11 cellular contexts compared by ENCODE assay signal in genomic region chrX:119417842-119418241, GRCh38. TPM values are rescaled to one million over a fixed set of nuclear protein-coding genes. Genes with fewer than 3 reads are reported as not detected.
DNase-seq lines count a peak whose midpoint lies in the region; ATAC-seq, FAIRE-seq and TF ChIP-seq lines count a peak whose summit lies in the region.
"Had no signal": no experiment of that assay in that cellular context is flagged by ENCODE, and none has a peak within 500 bp of the region (broad histone marks: within the 10 kb centered on the region; RNA-seq: fewer than 3 reads in every experiment).

No MANE protein-coding gene starts in this region.

- H3K27me3 ChIP-seq in Panc1 (ENCODE audit: control insufficient read depth, insufficient read depth, low read length) = no peaks in the 10 kb centered on the region
- no peaks in the 10 kb centered on the region for H3K27me3 ChIP-seq in tibial nerve

- ATAC-seq in Panc1 = peak; percentile 80

- POLR2A ChIA-PET in Panc1 (lab: Charles Lee) = interaction anchor here (0.7 kb wide), 1 partner anchor 9 kb away, joined by 5 read pairs; no protein-coding TSS in a partner anchor

- no peak for TF ChIP-seq POLR2A in GM12892 (IDR thresholded peaks at IDR 0.05; ENCODE audit: low read depth, low read length)
- no peak for TF ChIP-seq POLR2A in tibial nerve (IDR thresholded peaks at IDR 0.05)

- in situ Hi-C loops in Panc1 (cut with HindIII; ENCODE audit: low pct_unique_long_range_greater_than_20kb, low sequenced_read_pairs) = no loop called here

- CTCF ChIA-PET in Panc1 (lab: Charles Lee) = interaction anchor here (0.8 kb wide), 1 partner anchor 94 kb away, joined by 3 read pairs; no protein-coding TSS in a partner anchor

- DNase-seq in AML-193 (lab: John Stamatoyannopoulos, UW) (peak; percentile 15 to 27), GM12892 (ENCODE audit: insufficient read length) (no peak), Panc1 (ENCODE audit: low read depth, low spot score) (no peak), fibroblast of villous mesenchyme (ENCODE audit: low read depth) (no peak), DMS114 treated with DMSO at 0.1 percent for 48 hours (lab: John Stamatoyannopoulos, UW; ENCODE audit: unreplicated experiment) (no peak), NOMO-1 (lab: John Stamatoyannopoulos, UW; ENCODE audit: unreplicated experiment in 2 of 2) (no peak), tibial nerve (ENCODE audit: low spot score in 2 of 2) (no peak), NCI-H1436 treated with DMSO at 0.1 percent for 48 hours (lab: John Stamatoyannopoulos, UW) (no peak)
- DNase-seq: activated naive CD4-positive, alpha-beta T cell treated with Interleukin-2 at 50 U/mL for 16 hours had no signal

- no peaks in the 10 kb centered on the region for H3K4me1 ChIP-seq in Panc1 (ENCODE audit: control insufficient read depth, insufficient read depth, low read length)
- H3K4me1 ChIP-seq in tibial nerve = no peaks in the 10 kb centered on the region

- intact Hi-C loops in Panc1 (cut with micrococcal nuclease; ENCODE audit: unreplicated experiment) = no loop called here

- H3K27ac ChIP-seq in Panc1 (ENCODE audit: low read length) (no peak overlapping the region), tibial nerve (no peak overlapping the region)

- TF ChIP-seq CTCF in Panc1 (IDR thresholded peaks at IDR 0.05) (peak; percentile 22), fibroblast of villous mesenchyme (IDR thresholded peaks at IDR 0.05; ENCODE audit: insufficient read depth, low read depth, low read length) (peak; percentile 19), tibial nerve (IDR thresholded peaks at IDR 0.05) (no peak)

- H3K9me3 ChIP-seq in Panc1 (ENCODE audit: control insufficient read depth, insufficient read depth, low read depth, low read length) (no peaks in the 10 kb centered on the region), tibial nerve (no peaks in the 10 kb centered on the region)

- 43 to 48% methylated on average over 1 of the region's 1 CpG for WGBS in tibial nerve, 2 donors

- TSS peak; percentile 18 for BruUV-seq in Panc1 (replicated peaks; lab: Mats Ljungman, UMichigan)

- peak; percentile 27 for FAIRE-seq in GM12892 (lab: Jason Lieb, UNC)
- FAIRE-seq: endothelial cell of umbilical vein, TTC549 had no signal

- TF ChIP-seq EP300 in tibial nerve (IDR thresholded peaks at IDR 0.05) = no peak

- H3K36me3 ChIP-seq in Panc1 (ENCODE audit: control insufficient read depth, insufficient read depth, low read length) = no peaks in the 10 kb centered on the region
- peaks cover 0 to 3% (median 0%) of the 10 kb centered on the region in 3 donors for H3K36me3 ChIP-seq in tibial nerve

- no peak overlapping the region for H3K4me3 ChIP-seq in Panc1 (ENCODE audit: low read depth in 2 of 2, low read length in 2 of 2)
- no peak overlapping the region for H3K4me3 ChIP-seq in fibroblast of villous mesenchyme (ENCODE audit: low read depth, low read length)
- no peak overlapping the region for H3K4me3 ChIP-seq in tibial nerve

RNA-seq across cellular contexts. Expression of gene SLC25A43, which starts 18.7 kb away (rescaled TPM):
- polyA plus RNA-seq in GM12892 (2012; ENCODE audit: missing spikeins) = 12.6 TPM
- 35.5 TPM for total RNA-seq in Panc1 (2021; ENCODE audit: unreplicated experiment)
- polyA plus RNA-seq in Panc1 (2012; ENCODE audit: insufficient read length) = 39.1 TPM
- total RNA-seq in fibroblast of villous mesenchyme = 17.4 and 22.0 TPM in 2 replicates
- total RNA-seq in tibial nerve = 10 to 100 TPM; 37.8 to 46.8 (median 45.5) TPM

RNA-seq across cellular contexts. Expression of gene SLC25A5, which starts 50.4 kb away (rescaled TPM):
- polyA plus RNA-seq in GM12892 (2012; ENCODE audit: missing spikeins) = 461 TPM
- total RNA-seq in Panc1 (2021; ENCODE audit: unreplicated experiment) (709 TPM), fibroblast of villous mesenchyme (125 and 130 TPM in 2 replicates), tibial nerve (100 to 1,000 TPM in 2 of 4 donors, 10 to 100 TPM in 2; 79.3 to 176 (median 93.3) TPM)
- 805 TPM for polyA plus RNA-seq in Panc1 (2012; ENCODE audit: insufficient read length)

Comparison
In these comparisons a context has a peak if more than half of its experiments do, and no peak if none do; other contexts are left out.
1. DNase-seq: peak in AML-193 (2 of 2); none in GM12892 (single experiment), Panc1 (single experiment), fibroblast of villous mesenchyme (single experiment), DMS114 treated with DMSO at 0.1 percent for 48 hours (single experiment), NOMO-1 (0 of 2), tibial nerve (0 of 2) and NCI-H1436 treated with DMSO at 0.1 percent for 48 hours (single experiment).
2. CTCF ChIP-seq: peak in Panc1 (single experiment) and fibroblast of villous mesenchyme (single experiment); none in tibial nerve (0 of 5).